In genomic region chr6:35967059-35967769, GRCh38 we compare ENCODE assay signal across 1 cellular context.
TF ChIP-seq lines count a peak whose summit lies in the region.

No MANE protein-coding gene starts in this region.

TF ChIP-seq in HepG2, 621 proteins besides CTCF, POLR2A, EP300 and RAD21 (continued from another document and continues in another):
- TF ChIP-seq ZNF646 (CRISPR knock-in tag; IDR thresholded peaks at IDR 0.05) = peak; percentile 73; the same call in 1 of the 2 replicates
- TF ChIP-seq ZNF337 (CRISPR knock-in tag; IDR thresholded peaks at IDR 0.05; ENCODE audit: borderline replicate concordance, low read depth) = peak; percentile 52; the same call in 1 of the 2 replicates
- peak; percentile 37; the same call in 1 of the 2 replicates for TF ChIP-seq TOPORS (CRISPR knock-in tag; IDR thresholded peaks at IDR 0.05)
- no peak for TF ChIP-seq ZNF234 (CRISPR knock-in tag; conservative IDR thresholded peaks at IDR 0.05)
- TF ChIP-seq, protein P1, sequence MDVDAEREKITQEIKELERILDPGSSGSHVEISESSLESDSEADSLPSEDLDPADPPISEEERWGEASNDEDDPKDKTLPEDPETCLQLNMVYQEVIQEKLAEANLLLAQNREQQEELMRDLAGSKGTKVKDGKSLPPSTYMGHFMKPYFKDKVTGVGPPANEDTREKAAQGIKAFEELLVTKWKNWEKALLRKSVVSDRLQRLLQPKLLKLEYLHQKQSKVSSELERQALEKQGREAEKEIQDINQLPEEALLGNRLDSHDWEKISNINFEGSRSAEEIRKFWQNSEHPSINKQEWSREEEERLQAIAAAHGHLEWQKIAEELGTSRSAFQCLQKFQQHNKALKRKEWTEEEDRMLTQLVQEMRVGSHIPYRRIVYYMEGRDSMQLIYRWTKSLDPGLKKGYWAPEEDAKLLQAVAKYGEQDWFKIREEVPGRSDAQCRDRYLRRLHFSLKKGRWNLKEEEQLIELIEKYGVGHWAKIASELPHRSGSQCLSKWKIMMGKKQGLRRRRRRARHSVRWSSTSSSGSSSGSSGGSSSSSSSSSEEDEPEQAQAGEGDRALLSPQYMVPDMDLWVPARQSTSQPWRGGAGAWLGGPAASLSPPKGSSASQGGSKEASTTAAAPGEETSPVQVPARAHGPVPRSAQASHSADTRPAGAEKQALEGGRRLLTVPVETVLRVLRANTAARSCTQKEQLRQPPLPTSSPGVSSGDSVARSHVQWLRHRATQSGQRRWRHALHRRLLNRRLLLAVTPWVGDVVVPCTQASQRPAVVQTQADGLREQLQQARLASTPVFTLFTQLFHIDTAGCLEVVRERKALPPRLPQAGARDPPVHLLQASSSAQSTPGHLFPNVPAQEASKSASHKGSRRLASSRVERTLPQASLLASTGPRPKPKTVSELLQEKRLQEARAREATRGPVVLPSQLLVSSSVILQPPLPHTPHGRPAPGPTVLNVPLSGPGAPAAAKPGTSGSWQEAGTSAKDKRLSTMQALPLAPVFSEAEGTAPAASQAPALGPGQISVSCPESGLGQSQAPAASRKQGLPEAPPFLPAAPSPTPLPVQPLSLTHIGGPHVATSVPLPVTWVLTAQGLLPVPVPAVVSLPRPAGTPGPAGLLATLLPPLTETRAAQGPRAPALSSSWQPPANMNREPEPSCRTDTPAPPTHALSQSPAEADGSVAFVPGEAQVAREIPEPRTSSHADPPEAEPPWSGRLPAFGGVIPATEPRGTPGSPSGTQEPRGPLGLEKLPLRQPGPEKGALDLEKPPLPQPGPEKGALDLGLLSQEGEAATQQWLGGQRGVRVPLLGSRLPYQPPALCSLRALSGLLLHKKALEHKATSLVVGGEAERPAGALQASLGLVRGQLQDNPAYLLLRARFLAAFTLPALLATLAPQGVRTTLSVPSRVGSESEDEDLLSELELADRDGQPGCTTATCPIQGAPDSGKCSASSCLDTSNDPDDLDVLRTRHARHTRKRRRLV (CRISPR knock-in tag; IDR thresholded peaks at IDR 0.05) = no peak
- TF ChIP-seq, protein P2, sequence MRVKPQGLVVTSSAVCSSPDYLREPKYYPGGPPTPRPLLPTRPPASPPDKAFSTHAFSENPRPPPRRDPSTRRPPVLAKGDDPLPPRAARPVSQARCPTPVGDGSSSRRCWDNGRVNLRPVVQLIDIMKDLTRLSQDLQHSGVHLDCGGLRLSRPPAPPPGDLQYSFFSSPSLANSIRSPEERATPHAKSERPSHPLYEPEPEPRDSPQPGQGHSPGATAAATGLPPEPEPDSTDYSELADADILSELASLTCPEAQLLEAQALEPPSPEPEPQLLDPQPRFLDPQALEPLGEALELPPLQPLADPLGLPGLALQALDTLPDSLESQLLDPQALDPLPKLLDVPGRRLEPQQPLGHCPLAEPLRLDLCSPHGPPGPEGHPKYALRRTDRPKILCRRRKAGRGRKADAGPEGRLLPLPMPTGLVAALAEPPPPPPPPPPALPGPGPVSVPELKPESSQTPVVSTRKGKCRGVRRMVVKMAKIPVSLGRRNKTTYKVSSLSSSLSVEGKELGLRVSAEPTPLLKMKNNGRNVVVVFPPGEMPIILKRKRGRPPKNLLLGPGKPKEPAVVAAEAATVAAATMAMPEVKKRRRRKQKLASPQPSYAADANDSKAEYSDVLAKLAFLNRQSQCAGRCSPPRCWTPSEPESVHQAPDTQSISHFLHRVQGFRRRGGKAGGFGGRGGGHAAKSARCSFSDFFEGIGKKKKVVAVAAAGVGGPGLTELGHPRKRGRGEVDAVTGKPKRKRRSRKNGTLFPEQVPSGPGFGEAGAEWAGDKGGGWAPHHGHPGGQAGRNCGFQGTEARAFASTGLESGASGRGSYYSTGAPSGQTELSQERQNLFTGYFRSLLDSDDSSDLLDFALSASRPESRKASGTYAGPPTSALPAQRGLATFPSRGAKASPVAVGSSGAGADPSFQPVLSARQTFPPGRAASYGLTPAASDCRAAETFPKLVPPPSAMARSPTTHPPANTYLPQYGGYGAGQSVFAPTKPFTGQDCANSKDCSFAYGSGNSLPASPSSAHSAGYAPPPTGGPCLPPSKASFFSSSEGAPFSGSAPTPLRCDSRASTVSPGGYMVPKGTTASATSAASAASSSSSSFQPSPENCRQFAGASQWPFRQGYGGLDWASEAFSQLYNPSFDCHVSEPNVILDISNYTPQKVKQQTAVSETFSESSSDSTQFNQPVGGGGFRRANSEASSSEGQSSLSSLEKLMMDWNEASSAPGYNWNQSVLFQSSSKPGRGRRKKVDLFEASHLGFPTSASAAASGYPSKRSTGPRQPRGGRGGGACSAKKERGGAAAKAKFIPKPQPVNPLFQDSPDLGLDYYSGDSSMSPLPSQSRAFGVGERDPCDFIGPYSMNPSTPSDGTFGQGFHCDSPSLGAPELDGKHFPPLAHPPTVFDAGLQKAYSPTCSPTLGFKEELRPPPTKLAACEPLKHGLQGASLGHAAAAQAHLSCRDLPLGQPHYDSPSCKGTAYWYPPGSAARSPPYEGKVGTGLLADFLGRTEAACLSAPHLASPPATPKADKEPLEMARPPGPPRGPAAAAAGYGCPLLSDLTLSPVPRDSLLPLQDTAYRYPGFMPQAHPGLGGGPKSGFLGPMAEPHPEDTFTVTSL (CRISPR knock-in tag; IDR thresholded peaks at IDR 0.05; ENCODE audit: borderline replicate concordance) = no peak
- no peak for TF ChIP-seq ZNF75D (CRISPR knock-in tag; IDR thresholded peaks at IDR 0.05; ENCODE audit: borderline replicate concordance)
- TF ChIP-seq HNF1A (IDR thresholded peaks at IDR 0.05; ENCODE audit: low read depth) = peak; percentile 88
- TF ChIP-seq HNF1A (CRISPR knock-in tag; IDR thresholded peaks at IDR 0.05; ENCODE audit: borderline replicate concordance) = peak; percentile 94
- no peak for TF ChIP-seq SOX13 (IDR thresholded peaks at IDR 0.05)
- TF ChIP-seq SOX13 (CRISPR knock-in tag; conservative IDR thresholded peaks at IDR 0.05 in 1 of 2, IDR thresholded peaks at IDR 0.05 in 1 of 2) = peak in 1 of 2 experiments; percentile 66; a peak in 2 of 4 replicates
- TF ChIP-seq JARID2 (CRISPR knock-in tag; IDR thresholded peaks at IDR 0.05; ENCODE audit: insufficient replicate concordance) = no peak
- TF ChIP-seq ZNF784 (CRISPR knock-in tag; IDR thresholded peaks at IDR 0.05; ENCODE audit: borderline replicate concordance) = 0 out of 2 replicates have a peak, but pooled peaks have one; percentile 47
- TF ChIP-seq, protein P3, sequence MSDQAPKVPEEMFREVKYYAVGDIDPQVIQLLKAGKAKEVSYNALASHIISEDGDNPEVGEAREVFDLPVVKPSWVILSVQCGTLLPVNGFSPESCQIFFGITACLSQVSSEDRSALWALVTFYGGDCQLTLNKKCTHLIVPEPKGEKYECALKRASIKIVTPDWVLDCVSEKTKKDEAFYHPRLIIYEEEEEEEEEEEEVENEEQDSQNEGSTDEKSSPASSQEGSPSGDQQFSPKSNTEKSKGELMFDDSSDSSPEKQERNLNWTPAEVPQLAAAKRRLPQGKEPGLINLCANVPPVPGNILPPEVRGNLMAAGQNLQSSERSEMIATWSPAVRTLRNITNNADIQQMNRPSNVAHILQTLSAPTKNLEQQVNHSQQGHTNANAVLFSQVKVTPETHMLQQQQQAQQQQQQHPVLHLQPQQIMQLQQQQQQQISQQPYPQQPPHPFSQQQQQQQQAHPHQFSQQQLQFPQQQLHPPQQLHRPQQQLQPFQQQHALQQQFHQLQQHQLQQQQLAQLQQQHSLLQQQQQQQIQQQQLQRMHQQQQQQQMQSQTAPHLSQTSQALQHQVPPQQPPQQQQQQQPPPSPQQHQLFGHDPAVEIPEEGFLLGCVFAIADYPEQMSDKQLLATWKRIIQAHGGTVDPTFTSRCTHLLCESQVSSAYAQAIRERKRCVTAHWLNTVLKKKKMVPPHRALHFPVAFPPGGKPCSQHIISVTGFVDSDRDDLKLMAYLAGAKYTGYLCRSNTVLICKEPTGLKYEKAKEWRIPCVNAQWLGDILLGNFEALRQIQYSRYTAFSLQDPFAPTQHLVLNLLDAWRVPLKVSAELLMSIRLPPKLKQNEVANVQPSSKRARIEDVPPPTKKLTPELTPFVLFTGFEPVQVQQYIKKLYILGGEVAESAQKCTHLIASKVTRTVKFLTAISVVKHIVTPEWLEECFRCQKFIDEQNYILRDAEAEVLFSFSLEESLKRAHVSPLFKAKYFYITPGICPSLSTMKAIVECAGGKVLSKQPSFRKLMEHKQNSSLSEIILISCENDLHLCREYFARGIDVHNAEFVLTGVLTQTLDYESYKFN (CRISPR knock-in tag; conservative IDR thresholded peaks at IDR 0.05) = peak; percentile 56
- no peak for TF ChIP-seq GABPB1 (CRISPR knock-in tag; IDR thresholded peaks at IDR 0.05)
- no peak for TF ChIP-seq ZNF136 (CRISPR knock-in tag; IDR thresholded peaks at IDR 0.05; ENCODE audit: low read depth)
- TF ChIP-seq ZBTB25 (CRISPR knock-in tag; IDR thresholded peaks at IDR 0.05) = no peak
- no peak for TF ChIP-seq KLF16 (CRISPR knock-in tag; IDR thresholded peaks at IDR 0.05)
- no peak for TF ChIP-seq SATB2 (CRISPR knock-in tag; IDR thresholded peaks at IDR 0.05)
- TF ChIP-seq POLR2AphosphoS5 (IDR thresholded peaks at IDR 0.05; ENCODE audit: low read depth, low read length) = no peak
- TF ChIP-seq CHD4 (IDR thresholded peaks at IDR 0.05; ENCODE audit: borderline replicate concordance, low read length) = no peak
